In the genomic region with DNA sequence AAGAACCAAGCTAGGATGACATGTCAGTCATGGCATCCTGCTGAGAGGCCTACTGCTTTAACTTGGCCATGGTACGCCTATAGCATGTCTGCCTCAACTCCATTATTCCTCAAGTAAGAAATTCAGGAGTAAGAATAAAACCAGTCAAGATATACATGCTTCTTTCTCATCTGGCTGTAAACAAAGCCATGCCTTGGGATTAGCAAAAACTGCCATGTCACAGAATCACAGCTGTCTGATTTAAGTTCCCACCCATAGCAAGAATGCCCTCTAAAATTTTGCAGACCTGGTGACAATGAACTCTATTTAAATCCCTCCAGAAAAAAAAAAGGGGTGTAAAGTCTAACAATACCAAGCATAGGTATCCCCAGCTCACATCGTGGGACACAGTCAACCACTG, we compare ENCODE assay signal across 16 cellular contexts. TPM values are rescaled to one million over a fixed set of nuclear protein-coding genes. Genes with fewer than 3 reads are reported as not detected.
DNase-seq lines count a peak whose midpoint lies in the region; ATAC-seq and TF ChIP-seq lines count a peak whose summit lies in the region.
"Had no signal": no experiment of that assay in that cellular context is flagged by ENCODE, and none has a peak within 500 bp of the region (broad histone marks: within the 10 kb centered on the region; RNA-seq: fewer than 3 reads in every experiment).

No MANE protein-coding gene starts in this region.

- intact Hi-C loops in IMR-90 (cut with micrococcal nuclease) (no loop called here), tibial artery (cut with DNase I; ENCODE audit: low total_unique reads) (no loop called here)

- H2BK5ac ChIP-seq in IMR-90 (ENCODE audit: low read depth, low read length, poor library complexity, severe bottlenecking) = no peak overlapping the region

- H3K27me3 ChIP-seq in IMR-90 (ENCODE audit: control insufficient read depth, insufficient read depth, low read length) (peaks cover 9% of the 10 kb centered on the region), osteoblast (ENCODE audit: insufficient read depth, low read length) (no peaks in the 10 kb centered on the region), tibial artery (no peaks in the 10 kb centered on the region)

- no peak overlapping the region for H3K56ac ChIP-seq in IMR-90 (ENCODE audit: extremely low read depth, insufficient read depth, low read length)

- DNase-seq in IMR-90 (no peak), coronary artery (ENCODE audit: low spot score) (no peak), osteoblast (ENCODE audit: insufficient read length, low spot score, missing footprints) (no peak), tibial artery (no peak), HuH-7 (ENCODE audit: low spot score) (no peak)
- DNase-seq: Calu3, DMS 273 treated with DMSO at 0.1 percent for 48 hours, DMS79, GOT3, H9 had no signal

- dilution Hi-C loops in IMR-90 (cut with HindIII; ENCODE audit: low sequenced_read_pairs, unreplicated experiment) = no loop called here

- H3K4me1 ChIP-seq in IMR-90 (ENCODE audit: control insufficient read depth, insufficient read depth, low read length) (peaks cover 6% of the 10 kb centered on the region), osteoblast (ENCODE audit: insufficient read depth, low read length) (peaks cover 39% of the 10 kb centered on the region), tibial artery (peaks cover 0 to 56% (median 32%) of the 10 kb centered on the region in 4 donors)

- H3K18ac ChIP-seq in IMR-90 (ENCODE audit: low read depth, low read length) = no peak overlapping the region

- H3K14ac ChIP-seq in IMR-90 (replicated peaks; ENCODE audit: low read depth, low read length) = no peak overlapping the region

- no peak overlapping the region for H3K23ac ChIP-seq in IMR-90 (ENCODE audit: low read depth, low read length)

- no peaks in the 10 kb centered on the region for H3K79me1 ChIP-seq in IMR-90 (ENCODE audit: low read depth in 1 of 2, low read length in 2 of 2)

- H3K9me3 ChIP-seq in IMR-90 (ENCODE audit: control insufficient read depth, insufficient read depth, low read length) (no peaks in the 10 kb centered on the region), osteoblast (ENCODE audit: low read depth, low read length) (no peaks in the 10 kb centered on the region), tibial artery (no peaks in the 10 kb centered on the region)

- H2BK20ac ChIP-seq in IMR-90 (ENCODE audit: low read depth, low read length) = peak overlapping the region; percentile 62; the same call in 1 of the 2 replicates

- CTCF ChIA-PET in IMR-90 (lab: Yijun Ruan, JAX) = no interaction called here

- no peak overlapping the region for H3K27ac ChIP-seq in IMR-90 (ENCODE audit: insufficient read depth, low read length)
- H3K27ac ChIP-seq in coronary artery = peak overlapping the region; percentile 37 to 68
- H3K27ac ChIP-seq in osteoblast (ENCODE audit: low read depth, low read length) = peak overlapping the region; percentile 53
- H3K27ac ChIP-seq in tibial artery = peak overlapping the region; percentile 36 to 72
- H3K27ac ChIP-seq: 22Rv1 had no signal

- H4K5ac ChIP-seq in IMR-90 (ENCODE audit: low read depth, low read length) = no peak overlapping the region

- no peak for ATAC-seq in IMR-90 (ENCODE audit: low read depth)
- ATAC-seq in GM18873 (IDR thresholded peaks at IDR 0.05; ENCODE audit: low FRiP score, unreplicated experiment) = no peak
- no peak for ATAC-seq in HG02759 (IDR thresholded peaks at IDR 0.05; ENCODE audit: unreplicated experiment)
- ATAC-seq in GM19395 (IDR thresholded peaks at IDR 0.05; ENCODE audit: unreplicated experiment) = no peak
- ATAC-seq: K562 had no signal

- 0 out of 2 replicates have a peak, but pooled peaks cover 5% of the 10 kb centered on the region for H3K9me1 ChIP-seq in IMR-90 (ENCODE audit: insufficient read depth, low read length)

- TF ChIP-seq RAD21 in IMR-90 (IDR thresholded peaks at IDR 0.05; ENCODE audit: low read length) = no peak

- TF ChIP-seq POLR2A in IMR-90 (IDR thresholded peaks at IDR 0.05; ENCODE audit: low read depth, low read length) = no peak

- H2BK15ac ChIP-seq in IMR-90 (ENCODE audit: low read depth, low read length) = no peak overlapping the region

- no peak overlapping the region for H3K4ac ChIP-seq in IMR-90 (ENCODE audit: low read depth, low read length)

- in situ Hi-C loops in IMR-90 (cut with MboI; ENCODE audit: low sequenced_read_pairs) = no loop called here

- H4K20me1 ChIP-seq in IMR-90 (ENCODE audit: insufficient read depth, low read length) (no peaks in the 10 kb centered on the region), osteoblast (ENCODE audit: insufficient read depth, low read length) (no peaks in the 10 kb centered on the region)

- H2BK120ac ChIP-seq in IMR-90 (ENCODE audit: low read depth, low read length) = no peak overlapping the region

- no peak overlapping the region for H2AK5ac ChIP-seq in IMR-90 (ENCODE audit: low read depth, low read length)

- no peak overlapping the region for H3K4me3 ChIP-seq in IMR-90 (ENCODE audit: insufficient read depth, low read depth, low read length)
- no peak overlapping the region for H3K4me3 ChIP-seq in coronary artery
- no peak overlapping the region for H3K4me3 ChIP-seq in osteoblast (ENCODE audit: insufficient read depth, low read length)
- no peak overlapping the region for H3K4me3 ChIP-seq in tibial artery
- H3K4me3 ChIP-seq: K562 had no signal

- no peak overlapping the region for H4K8ac ChIP-seq in IMR-90 (ENCODE audit: low read depth in 2 of 2, low read length in 2 of 2)

- no peak overlapping the region for H2AK9ac ChIP-seq in IMR-90 (replicated peaks; ENCODE audit: low read depth, low read length, poor library complexity)

- H3K4me2 ChIP-seq in IMR-90 (ENCODE audit: low read depth, low read length) (no peak overlapping the region), osteoblast (ENCODE audit: insufficient read depth, low read length) (peak overlapping the region; percentile 8)

- no peak overlapping the region for H3K9ac ChIP-seq in IMR-90 (ENCODE audit: low read depth, low read length)

- H4K91ac ChIP-seq in IMR-90 (ENCODE audit: insufficient read depth, low read depth, low read length) = no peak overlapping the region

- TF ChIP-seq CTCF in IMR-90 (conservative IDR thresholded peaks at IDR 0.05; ENCODE audit: low read depth, low read length) (no peak), coronary artery (IDR thresholded peaks at IDR 0.05) (no peak), osteoblast (IDR thresholded peaks at IDR 0.05; ENCODE audit: extremely low read depth, low read depth, low read length) (no peak), tibial artery (IDR thresholded peaks at IDR 0.05) (no peak)

- no peaks in the 10 kb centered on the region for H3K36me3 ChIP-seq in IMR-90 (ENCODE audit: control insufficient read depth, insufficient read depth, low read length)
- no peaks in the 10 kb centered on the region for H3K36me3 ChIP-seq in osteoblast (ENCODE audit: insufficient read depth, low read length)
- H3K36me3 ChIP-seq in tibial artery = no peaks in the 10 kb centered on the region

- no CpG with 5 or more reads among the region's 2 CpGs for WGBS in IMR-90 (ENCODE audit: extremely low coverage in 2 of 2, insufficient read length in 1 of 2), 2 experiments

- no peaks in the 10 kb centered on the region for H3K79me2 ChIP-seq in osteoblast (ENCODE audit: insufficient read depth, low read length)

- H2AFZ ChIP-seq in IMR-90 (replicated peaks; ENCODE audit: low read length, poor library complexity) (no peak overlapping the region), osteoblast (ENCODE audit: low read length) (no peak overlapping the region)

- POLR2A ChIA-PET in IMR-90 (lab: Charles Lee; ENCODE audit: unreplicated experiment) = no interaction called here

- no TSS peak for BruUV-seq in IMR-90 (replicated peaks; lab: Mats Ljungman, UMichigan)

TF ChIP-seq in IMR-90, 13 proteins besides CTCF, POLR2A, EP300 and RAD21:
- no peak for TF ChIP-seq MXI1 (IDR thresholded peaks at IDR 0.05; ENCODE audit: borderline replicate concordance, low read depth, low read length)
- no peak for TF ChIP-seq MAZ (IDR thresholded peaks at IDR 0.05; ENCODE audit: borderline replicate concordance, low read depth, low read length)
- no peak for TF ChIP-seq RFX5 (IDR thresholded peaks at IDR 0.05; ENCODE audit: low read depth, low read length)
- TF ChIP-seq FOS (IDR thresholded peaks at IDR 0.05; ENCODE audit: low read depth, low read length) = no peak
- TF ChIP-seq BHLHE40 (IDR thresholded peaks at IDR 0.05; ENCODE audit: low read depth, low read length) = no peak
- no peak for TF ChIP-seq MAFK (IDR thresholded peaks at IDR 0.05; ENCODE audit: low read depth, low read length)
- TF ChIP-seq, protein P1, sequence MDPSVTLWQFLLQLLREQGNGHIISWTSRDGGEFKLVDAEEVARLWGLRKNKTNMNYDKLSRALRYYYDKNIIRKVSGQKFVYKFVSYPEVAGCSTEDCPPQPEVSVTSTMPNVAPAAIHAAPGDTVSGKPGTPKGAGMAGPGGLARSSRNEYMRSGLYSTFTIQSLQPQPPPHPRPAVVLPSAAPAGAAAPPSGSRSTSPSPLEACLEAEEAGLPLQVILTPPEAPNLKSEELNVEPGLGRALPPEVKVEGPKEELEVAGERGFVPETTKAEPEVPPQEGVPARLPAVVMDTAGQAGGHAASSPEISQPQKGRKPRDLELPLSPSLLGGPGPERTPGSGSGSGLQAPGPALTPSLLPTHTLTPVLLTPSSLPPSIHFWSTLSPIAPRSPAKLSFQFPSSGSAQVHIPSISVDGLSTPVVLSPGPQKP (IDR thresholded peaks at IDR 0.05; ENCODE audit: borderline replicate concordance, low read depth, low read length) = no peak
- TF ChIP-seq CEBPB (IDR thresholded peaks at IDR 0.05; ENCODE audit: low read depth, low read length) = no peak
- TF ChIP-seq SMC3 (IDR thresholded peaks at IDR 0.05; ENCODE audit: low read depth, low read length) = no peak
- no peak for TF ChIP-seq CHD1 (IDR thresholded peaks at IDR 0.05; ENCODE audit: low read depth, low read length)
- TF ChIP-seq NFE2L2 (IDR thresholded peaks at IDR 0.05; ENCODE audit: low read depth, low read length) = no peak
- TF ChIP-seq RCOR1 (IDR thresholded peaks at IDR 0.05; ENCODE audit: insufficient replicate concordance, low read length) = no peak
- TF ChIP-seq, protein P2, sequence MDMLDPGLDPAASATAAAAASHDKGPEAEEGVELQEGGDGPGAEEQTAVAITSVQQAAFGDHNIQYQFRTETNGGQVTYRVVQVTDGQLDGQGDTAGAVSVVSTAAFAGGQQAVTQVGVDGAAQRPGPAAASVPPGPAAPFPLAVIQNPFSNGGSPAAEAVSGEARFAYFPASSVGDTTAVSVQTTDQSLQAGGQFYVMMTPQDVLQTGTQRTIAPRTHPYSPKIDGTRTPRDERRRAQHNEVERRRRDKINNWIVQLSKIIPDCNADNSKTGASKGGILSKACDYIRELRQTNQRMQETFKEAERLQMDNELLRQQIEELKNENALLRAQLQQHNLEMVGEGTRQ (IDR thresholded peaks at IDR 0.05; ENCODE audit: low read depth, low read length) = no peak

RNA-seq across cellular contexts. Expression of gene ACAN, which starts 55.6 kb away (rescaled TPM):
- total RNA-seq in IMR-90 (2012; rRNA removed) = 0.54 and 0.56 TPM in 2 replicates
- polyA plus RNA-seq in IMR-90 (2012; rRNA removed) = 0.96 and 1.2 TPM in 2 replicates
- polyA plus RNA-seq in IMR-90 (2012; cell fraction: cytosol; rRNA removed) = 1.1 and 1.3 TPM in 2 replicates
- polyA plus RNA-seq in IMR-90 (2012; cell fraction: nucleus; rRNA removed; ENCODE audit: low replicate concordance) = 0.85 and 1.8 TPM in 2 replicates
- total RNA-seq in osteoblast = 4.7 and 12.7 TPM in 2 replicates
- total RNA-seq: A673, Calu3, K562 had no signal
- polyA plus RNA-seq: K562 had no signal
